In genomic region chr1:152876827-152877226, GRCh38 we compare ENCODE assay signal across 29 cellular contexts. TPM values are rescaled to one million over a fixed set of nuclear protein-coding genes. Genes with fewer than 3 reads are reported as not detected.
"Had no signal": no experiment of that assay in that cellular context is flagged by ENCODE, and none has a peak within 500 bp of the region (broad histone marks: within the 10 kb centered on the region; RNA-seq: fewer than 3 reads in every experiment).

No MANE protein-coding gene starts in this region.

- H3K9me3 ChIP-seq: esophagus squamous epithelium, gastrocnemius medialis, heart right ventricle, left lung, lower lobe of right lung, mucosa of descending colon had no signal

- H3K36me3 ChIP-seq: esophagus squamous epithelium, gastrocnemius medialis, heart right ventricle, left lung, lower lobe of right lung had no signal

- DNase-seq: dermis blood vessel endothelial cell; dorsolateral prefrontal cortex; effector CD4-positive, alpha-beta T cell; effector memory CD4-positive, alpha-beta T cell; esophagus squamous epithelium; foreskin fibroblast; foreskin melanocyte; gastrocnemius medialis; glutamatergic neuron; head of caudate nucleus; heart right ventricle; hippocampal formation; left colon; left lung; left ventricle myocardium superior; lower lobe of right lung; mesenchymal stem cell; mucosa of descending colon; naive B cell had no signal

- H3K27me3 ChIP-seq: esophagus squamous epithelium, gastrocnemius medialis, left lung had no signal

- ATAC-seq: gastrocnemius medialis, heart right ventricle, left colon, left lung, left ventricle myocardium superior, lower lobe of right lung, mucosa of descending colon had no signal

- H3K4me1 ChIP-seq: gastrocnemius medialis, heart right ventricle, left lung, lower lobe of right lung had no signal

- H3K27ac ChIP-seq: coronary artery, dorsolateral prefrontal cortex, esophagus squamous epithelium, gastrocnemius medialis, heart right ventricle, left lung, lower lobe of right lung had no signal

- H3K4me3 ChIP-seq: coronary artery, dorsolateral prefrontal cortex, esophagus squamous epithelium, gastrocnemius medialis, heart right ventricle, left lung, lower lobe of right lung, mucosa of descending colon had no signal

RNA-seq across cellular contexts. Expression of gene SMCP, which starts 1.3 kb away (rescaled TPM):
- total RNA-seq: dermis blood vessel endothelial cell, dorsolateral prefrontal cortex, endothelial cell of umbilical vein, epithelial cell of proximal tubule, esophagus squamous epithelium, gastrocnemius medialis, glomerular endothelial cell, heart right ventricle, kidney epithelial cell, left colon, left lung, left ventricle myocardium superior, lower leg skin, lower lobe of right lung, lung microvascular endothelial cell, mesenteric fat pad, mesothelial cell of epicardium, mucosa of descending colon, myocyte had no signal

RNA-seq across cellular contexts. Expression of gene LCE7A, which starts 17.0 kb away (rescaled TPM):
- total RNA-seq: dermis blood vessel endothelial cell, dorsolateral prefrontal cortex, endothelial cell of umbilical vein, epithelial cell of proximal tubule, esophagus squamous epithelium, gastrocnemius medialis, glomerular endothelial cell, heart right ventricle, kidney epithelial cell, left colon, left lung, left ventricle myocardium superior, lower lobe of right lung, lung microvascular endothelial cell, mesenteric fat pad, mesothelial cell of epicardium, mucosa of descending colon, myocyte had no signal

RNA-seq across cellular contexts. Expression of gene IVL, which starts 31.5 kb away (rescaled TPM):
- total RNA-seq: dermis blood vessel endothelial cell, dorsolateral prefrontal cortex, endothelial cell of umbilical vein, gastrocnemius medialis, glomerular endothelial cell, heart right ventricle, left colon, left ventricle myocardium superior, lung microvascular endothelial cell, mesenteric fat pad, mucosa of descending colon, myocyte had no signal

RNA-seq across cellular contexts. Expression of gene LCE6A, which starts 34.2 kb away (rescaled TPM):
- total RNA-seq: dermis blood vessel endothelial cell, dorsolateral prefrontal cortex, endothelial cell of umbilical vein, epithelial cell of proximal tubule, esophagus squamous epithelium, gastrocnemius medialis, glomerular endothelial cell, heart right ventricle, kidney epithelial cell, left colon, left lung, left ventricle myocardium superior, lower lobe of right lung, lung microvascular endothelial cell, mesenteric fat pad, mesothelial cell of epicardium, mucosa of descending colon, myocyte had no signal

RNA-seq across cellular contexts. Expression of gene LCE1A, which starts 49.6 kb away (rescaled TPM):
- total RNA-seq: dermis blood vessel endothelial cell, dorsolateral prefrontal cortex, endothelial cell of umbilical vein, epithelial cell of proximal tubule, esophagus squamous epithelium, gastrocnemius medialis, glomerular endothelial cell, heart right ventricle, kidney epithelial cell, left colon, left lung, left ventricle myocardium superior, lower lobe of right lung, lung microvascular endothelial cell, mesenteric fat pad, mesothelial cell of epicardium, mucosa of descending colon, myocyte had no signal
